9 cellular contexts compared by ENCODE assay signal in the genomic region with DNA sequence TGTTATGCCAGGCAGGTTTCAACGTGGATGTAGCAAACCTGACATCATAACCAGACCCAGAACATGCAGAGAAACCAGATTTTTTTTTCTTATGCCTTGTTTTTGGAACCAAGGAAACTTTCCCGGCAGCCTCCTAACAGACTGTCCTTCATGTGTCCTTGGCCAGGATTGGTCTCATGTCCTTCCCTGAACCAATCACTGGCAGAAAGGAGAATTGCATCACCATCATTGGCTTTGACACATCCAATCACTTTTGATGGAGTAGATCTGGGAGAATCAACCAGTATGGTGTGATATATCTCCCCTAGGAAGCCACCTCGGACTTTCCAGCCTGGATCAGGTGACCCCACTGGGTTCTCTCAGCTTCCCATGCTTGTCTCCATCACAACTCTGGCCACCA. TPM values are rescaled to one million over a fixed set of nuclear protein-coding genes. Genes with fewer than 3 reads are reported as not detected.
"Had no signal": no experiment of that assay in that cellular context is flagged by ENCODE, and none has a peak within 500 bp of the region (broad histone marks: within the 10 kb centered on the region; RNA-seq: fewer than 3 reads in every experiment).

No MANE protein-coding gene starts in this region.

- FAIRE-seq: HepG2, HTR-8/SVneo had no signal

- H3K4me2 ChIP-seq: KMS-11 had no signal

- DNase-seq: IMR-90, KBM-7, KG1 had no signal

- H3K27ac ChIP-seq: HL-60, KMS-11 had no signal

- ATAC-seq: HepG2 had no signal

- H3K9ac ChIP-seq: KMS-11 had no signal

RNA-seq across cellular contexts. Expression of gene WSCD2, which starts 25.6 kb away (rescaled TPM):
- total RNA-seq: HepG2, HT-29, HT1080, IMR-90 had no signal
- polyA plus RNA-seq: HepG2, IMR-90 had no signal
